9 cellular contexts compared by ENCODE assay signal in the genomic region with DNA sequence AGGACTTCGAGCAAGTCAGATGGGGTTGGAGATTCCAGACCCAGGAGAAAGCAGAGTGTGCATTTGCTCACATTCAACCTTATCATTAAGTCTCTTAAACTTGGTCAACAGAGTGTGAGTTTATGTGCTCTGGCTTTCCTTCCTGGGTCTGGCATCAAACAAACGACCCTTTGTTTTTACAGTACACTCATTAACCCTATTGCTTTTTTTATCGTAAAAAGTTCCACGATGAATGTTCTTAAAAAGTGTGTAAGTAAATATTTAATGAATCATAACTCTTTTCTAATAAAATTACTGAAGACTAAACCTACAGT. TPM values are rescaled to one million over a fixed set of nuclear protein-coding genes. Genes with fewer than 3 reads are reported as not detected.
DNase-seq lines count a peak whose midpoint lies in the region; ATAC-seq and TF ChIP-seq lines count a peak whose summit lies in the region.
"Had no signal": no experiment of that assay in that cellular context is flagged by ENCODE, and none has a peak within 500 bp of the region (broad histone marks: within the 10 kb centered on the region; RNA-seq: fewer than 3 reads in every experiment).

No MANE protein-coding gene starts in this region.

- H3K27ac Mint-ChIP-seq in CD4-positive, alpha-beta memory T cell: peak overlapping the region; percentile 91 to 98 (median 96)
- H3K27ac Mint-ChIP-seq in nephron: peak overlapping the region; percentile 63 to 96 (median 84)

- peaks cover 50 to 82% (median 61%) of the 10 kb centered on the region in 4 donors for H3K4me1 Mint-ChIP-seq in CD4-positive, alpha-beta memory T cell
- H3K4me1 Mint-ChIP-seq in nephron: peaks cover 54% of the 10 kb centered on the region

- H3K4me3 Mint-ChIP-seq in CD4-positive, alpha-beta memory T cell: peak overlapping the region; percentile 90 to 98 (median 96)
- H3K4me3 Mint-ChIP-seq in nephron: peak overlapping the region; percentile 89 to 95 (median 91)

- no peak for ATAC-seq in GM18511 (IDR thresholded peaks at IDR 0.05; ENCODE audit: unreplicated experiment)

- H3K9ac ChIP-seq in colonic mucosa (ENCODE audit: low read depth in 2 of 2, low read length in 2 of 2): no peak overlapping the region

- no peak for DNase-seq in CD4-positive, alpha-beta memory T cell
- DNase-seq in Jurkat, Clone E6-1 (ENCODE audit: low read depth, low spot score): no peak
- DNase-seq in colonic mucosa: no peak
- DNase-seq in NCI-H1930 (lab: John Stamatoyannopoulos, UW): no peak
- no peak for DNase-seq in occipital lobe (lab: John Stamatoyannopoulos, UW)
- no peak for DNase-seq in cerebellum (ENCODE audit: low spot score)
- DNase-seq: NCI-H1436 treated with DMSO at 0.1 percent for 48 hours had no signal

- H3K9me3 ChIP-seq in CD4-positive, alpha-beta memory T cell (ENCODE audit: control insufficient read depth in 1 of 2, low read length in 2 of 2): no peaks in the 10 kb centered on the region
- no peaks in the 10 kb centered on the region for H3K9me3 ChIP-seq in colonic mucosa

- H3K27me3 ChIP-seq in CD4-positive, alpha-beta memory T cell (ENCODE audit: insufficient read depth, low read length): no peaks in the 10 kb centered on the region
- peaks cover 19% of the 10 kb centered on the region for H3K27me3 ChIP-seq in colonic mucosa

- H3K9me3 Mint-ChIP-seq in CD4-positive, alpha-beta memory T cell: no peaks in the 10 kb centered on the region
- no peaks in the 10 kb centered on the region for H3K9me3 Mint-ChIP-seq in nephron

- peaks cover 0 to 40% of the 10 kb centered on the region in 2 donors for H3K36me3 Mint-ChIP-seq in CD4-positive, alpha-beta memory T cell
- H3K36me3 Mint-ChIP-seq in nephron (ENCODE audit: low read depth): peaks cover 3% of the 10 kb centered on the region

- peak overlapping the region; percentile 88 to 91 for H3K4me3 ChIP-seq in CD4-positive, alpha-beta memory T cell (ENCODE audit: low read length in 2 of 2)
- peak overlapping the region; percentile 72 for H3K4me3 ChIP-seq in Jurkat, Clone E6-1 (ENCODE audit: low read length)
- H3K4me3 ChIP-seq in colonic mucosa: no peak overlapping the region

- intact Hi-C loops in CD4-positive, alpha-beta memory T cell (cut with micrococcal nuclease): loop anchor here (1.0 to 10.0 kb wide), 3 partner anchors 7 to 386 kb away; a partner anchor contains a TSS
- intact Hi-C loops in colonic mucosa (cut with DNase I): loop anchor here (10.0 kb wide), 1 partner anchor 156 kb away; no protein-coding TSS in a partner anchor

- no peaks in the 10 kb centered on the region for H3K36me3 ChIP-seq in CD4-positive, alpha-beta memory T cell (ENCODE audit: insufficient read depth, low read length)
- H3K36me3 ChIP-seq in colonic mucosa: no peaks in the 10 kb centered on the region

- TF ChIP-seq CTCF in colonic mucosa (IDR thresholded peaks at IDR 0.05) (no peak), nephron (IDR thresholded peaks at IDR 0.05; ENCODE audit: unreplicated experiment in 3 of 3) (no peak)

- CTCF ChIA-PET in CD4-positive, alpha-beta memory T cell (lab: Charles Lee; ENCODE audit: partially characterized antibody): interaction anchor here (1.0 to 2.5 kb wide), 9 partner anchors 23 to 157 kb away, joined by 3 to 8 read pairs (median 3); no protein-coding TSS in a partner anchor

- no peaks in the 10 kb centered on the region for H3K27me3 Mint-ChIP-seq in CD4-positive, alpha-beta memory T cell
- H3K27me3 Mint-ChIP-seq in nephron (ENCODE audit: low read depth): peaks cover 4% of the 10 kb centered on the region

- peak overlapping the region; percentile 88 for H3K27ac ChIP-seq in CD4-positive, alpha-beta memory T cell (ENCODE audit: low read depth, low read length)
- peak overlapping the region; percentile 37 for H3K27ac ChIP-seq in colonic mucosa

- POLR2A ChIA-PET in CD4-positive, alpha-beta memory T cell (lab: Charles Lee; ENCODE audit: partially characterized antibody): interaction anchor here (0.6 to 5.5 kb wide), 20 partner anchors 9 to 136 kb away, joined by 3 to 64 read pairs (median 4); no protein-coding TSS in a partner anchor

- peaks cover 65% of the 10 kb centered on the region for H3K4me1 ChIP-seq in CD4-positive, alpha-beta memory T cell (ENCODE audit: insufficient read depth, low read length)
- no peaks in the 10 kb centered on the region for H3K4me1 ChIP-seq in colonic mucosa

RNA-seq across cellular contexts. Expression of a gene that starts 2.5 kb away (rescaled TPM):
- 100 to 1,000 TPM; 664 to 713 TPM for total RNA-seq in CD4-positive, alpha-beta memory T cell
- polyA plus RNA-seq in CD4-positive, alpha-beta memory T cell: 100 to 1,000 TPM; 338 to 463 TPM
- 97.1 TPM for polyA plus RNA-seq in Jurkat, Clone E6-1 (2012; ENCODE audit: insufficient read depth, insufficient read length)
- total RNA-seq in colonic mucosa: 10 to 100 TPM; 11.3 to 21.5 TPM
- 246 TPM for total RNA-seq in occipital lobe
- 281 TPM for total RNA-seq in cerebellum

Comparison
In these comparisons a context has a peak if more than half of its experiments do, and no peak if none do; other contexts are left out.
1. RNA of a gene that starts 2.5 kb away (total RNA-seq): 664 to 713 TPM in CD4-positive, alpha-beta memory T cell, 281 TPM in cerebellum (single experiment) and 246 TPM in occipital lobe (single experiment); 11.3 to 21.5 TPM in colonic mucosa; every median in the first group is over 10 times any median in the second.